In genomic region chr11:111694851-111695250, GRCh38 we compare ENCODE assay signal across 10 cellular contexts.
DNase-seq lines count a peak whose midpoint lies in the region; ATAC-seq, FAIRE-seq and TF ChIP-seq lines count a peak whose summit lies in the region.
"Had no signal": no experiment of that assay in that cellular context is flagged by ENCODE, and none has a peak within 500 bp of the region (broad histone marks: within the 10 kb centered on the region; RNA-seq: fewer than 3 reads in every experiment).

No MANE protein-coding gene starts in this region.

- no peak for TF ChIP-seq RAD21 in SK-N-SH (IDR thresholded peaks at IDR 0.05; ENCODE audit: low read length)

- 80% methylated on average over 4 of the region's 4 CpGs for WGBS in SK-N-SH (ENCODE audit: low lambda C conversion rate)

- no peaks in the 10 kb centered on the region for H3K27me3 ChIP-seq in SK-N-SH (ENCODE audit: insufficient read depth)

- H3K27ac ChIP-seq in SK-N-SH (ENCODE audit: low read depth in 2 of 2, low read length in 1 of 2) (no peak overlapping the region), kidney (ENCODE audit: low read depth in 2 of 2, low read length in 2 of 2) (no peak overlapping the region)

- H3K36me3 ChIP-seq in SK-N-SH (replicated peaks in 1 of 2; ENCODE audit: control insufficient read depth in 1 of 2, insufficient read depth in 2 of 2, low read length in 1 of 2), result peaks cover 2 to 12% of the 10 kb centered on the region in 2 experiments
- H3K36me3 ChIP-seq in kidney (ENCODE audit: control insufficient read depth in 1 of 2, insufficient read depth in 2 of 2, low read length in 2 of 2), result no peaks in the 10 kb centered on the region

- POLR2A ChIA-PET in SK-N-SH (lab: Yijun Ruan, JAX), result no interaction called here

- H3K4me1 ChIP-seq in SK-N-SH (ENCODE audit: control insufficient read depth in 1 of 2, insufficient read depth in 2 of 2, low read depth in 1 of 2, low read length in 1 of 2) (no peaks in the 10 kb centered on the region; a peak in 1 of 4 replicates), kidney (ENCODE audit: control insufficient read depth in 1 of 2, insufficient read depth in 1 of 2, low read depth in 1 of 2, low read length in 2 of 2) (peaks cover 10% of the 10 kb centered on the region in 2 donors)

- TF ChIP-seq CTCF in SK-N-SH (IDR thresholded peaks at IDR 0.05) (no peak), kidney (IDR thresholded peaks at IDR 0.05; ENCODE audit: borderline replicate concordance, extremely low read depth, insufficient read depth) (no peak), type B pancreatic cell (conservative IDR thresholded peaks at IDR 0.05) (no peak), natural killer cell (IDR thresholded peaks at IDR 0.05) (no peak)

- peaks cover 6% of the 10 kb centered on the region for H3K36me3 Mint-ChIP-seq in type B pancreatic cell
- H3K36me3 Mint-ChIP-seq in activated T-helper 1 cell treated with anti-CD3 and anti-CD28 coated beads, Interleukin-12 subunit alpha, Interleukin-12 subunit beta, Interleukin-2, Interleukin-4 antibody, amounts not matched to agents 30 ng/mL and 10 ng/mL and 1 ng/mL, durations not matched to agents 14 hours and 24 hours and 36 hours (ENCODE audit: low read depth), result peaks cover 4% of the 10 kb centered on the region
- no peaks in the 10 kb centered on the region for H3K36me3 Mint-ChIP-seq in natural killer cell

- H3K4me2 ChIP-seq in SK-N-SH, result no peak overlapping the region

- intact Hi-C loops in kidney (cut with DNase I) (no loop called here), natural killer cell (cut with micrococcal nuclease) (no loop called here)
- intact Hi-C loops in activated T-helper 1 cell treated with anti-CD3 and anti-CD28 coated beads, Interleukin-12 subunit alpha, Interleukin-12 subunit beta, Interleukin-2, Interleukin-4 antibody, amounts not matched to agents 30 ng/mL and 10 ng/mL and 1 ng/mL, durations not matched to agents 14 hours and 24 hours and 36 hours (cut with micrococcal nuclease), result no loop called here

- no peaks in the 10 kb centered on the region for H3K9me2 ChIP-seq in SK-N-SH

- no peaks in the 10 kb centered on the region for H3K9me3 Mint-ChIP-seq in type B pancreatic cell
- H3K9me3 Mint-ChIP-seq in activated T-helper 1 cell treated with anti-CD3 and anti-CD28 coated beads, Interleukin-12 subunit alpha, Interleukin-12 subunit beta, Interleukin-2, Interleukin-4 antibody, amounts not matched to agents 30 ng/mL and 10 ng/mL and 1 ng/mL, durations not matched to agents 14 hours and 24 hours and 36 hours, result no peaks in the 10 kb centered on the region
- H3K9me3 Mint-ChIP-seq in natural killer cell, result no peaks in the 10 kb centered on the region
- H3K9me3 Mint-ChIP-seq: stimulated activated naive CD8-positive, alpha-beta T cell treated with anti-CD3 and anti-CD28 coated beads, Interleukin-15, Interleukin-2, amounts not matched to agents 100 ng/mL and 50 ng/mL, for 24 hours had no signal

- no peak for TF ChIP-seq EP300 in SK-N-SH (IDR thresholded peaks at IDR 0.05; ENCODE audit: borderline replicate concordance in 1 of 2, low read depth in 1 of 2, low read length in 1 of 2)

- H3K27me3 Mint-ChIP-seq in type B pancreatic cell, result no peaks in the 10 kb centered on the region
- H3K27me3 Mint-ChIP-seq in activated T-helper 1 cell treated with anti-CD3 and anti-CD28 coated beads, Interleukin-12 subunit alpha, Interleukin-12 subunit beta, Interleukin-2, Interleukin-4 antibody, amounts not matched to agents 30 ng/mL and 10 ng/mL and 1 ng/mL, durations not matched to agents 14 hours and 24 hours and 36 hours (ENCODE audit: insufficient read depth), result no peaks in the 10 kb centered on the region
- no peaks in the 10 kb centered on the region for H3K27me3 Mint-ChIP-seq in natural killer cell (ENCODE audit: low read depth in 2 of 2)
- H3K27me3 Mint-ChIP-seq: stimulated activated naive CD8-positive, alpha-beta T cell treated with anti-CD3 and anti-CD28 coated beads, Interleukin-15, Interleukin-2, amounts not matched to agents 100 ng/mL and 50 ng/mL, for 24 hours had no signal

- H3K9ac ChIP-seq in SK-N-SH (no peak overlapping the region), kidney (ENCODE audit: low read length in 2 of 2) (no peak overlapping the region)

- no peak overlapping the region for H3K4me3 ChIP-seq in SK-N-SH (ENCODE audit: low read depth in 2 of 2, low read length in 1 of 2)
- H3K4me3 ChIP-seq in kidney (ENCODE audit: low read length in 2 of 2), result no peak overlapping the region

- peaks cover 8% of the 10 kb centered on the region for H3F3A ChIP-seq in SK-N-SH (replicated peaks; ENCODE audit: insufficient read depth)

- FAIRE-seq in kidney (lab: Jason Lieb, UNC), result peak; percentile 37

- H4K20me1 ChIP-seq in SK-N-SH (ENCODE audit: insufficient read depth), result no peaks in the 10 kb centered on the region; the same call in 1 of the 2 replicates

- H3K79me2 ChIP-seq in SK-N-SH (ENCODE audit: insufficient read depth), result peaks cover 4% of the 10 kb centered on the region; the same call in 1 of the 2 replicates

- H3K4me1 Mint-ChIP-seq in type B pancreatic cell (ENCODE audit: unreplicated experiment), result peaks cover 38% of the 10 kb centered on the region
- H3K4me1 Mint-ChIP-seq in activated T-helper 1 cell treated with anti-CD3 and anti-CD28 coated beads, Interleukin-12 subunit alpha, Interleukin-12 subunit beta, Interleukin-2, Interleukin-4 antibody, amounts not matched to agents 30 ng/mL and 10 ng/mL and 1 ng/mL, durations not matched to agents 14 hours and 24 hours and 36 hours (ENCODE audit: low read depth), result no peaks in the 10 kb centered on the region
- H3K4me1 Mint-ChIP-seq in natural killer cell, result peaks cover 8 to 17% of the 10 kb centered on the region in 2 donors

- no peak for ATAC-seq in SK-N-SH treated with all-trans-retinoic acid at 6 μM for 48 hours
- ATAC-seq in GM21576 (IDR thresholded peaks at IDR 0.05; ENCODE audit: unreplicated experiment), result no peak
- no peak for ATAC-seq in natural killer cell

- CTCF ChIA-PET in SK-N-SH (lab: Yijun Ruan, JAX), result interaction anchor here (0.9 to 1.2 kb wide), 3 partner anchors 17 to 90 kb away, joined by 3 to 4 read pairs (median 4); no protein-coding TSS in a partner anchor

- H3K9me3 ChIP-seq in SK-N-SH (no peaks in the 10 kb centered on the region), kidney (ENCODE audit: control insufficient read depth in 1 of 2, low read length in 2 of 2) (no peaks in the 10 kb centered on the region)

- H3K27ac Mint-ChIP-seq in type B pancreatic cell (peak overlapping the region; percentile 45), natural killer cell (no peak overlapping the region)
- no peak overlapping the region for H3K27ac Mint-ChIP-seq in activated T-helper 1 cell treated with anti-CD3 and anti-CD28 coated beads, Interleukin-12 subunit alpha, Interleukin-12 subunit beta, Interleukin-2, Interleukin-4 antibody, amounts not matched to agents 30 ng/mL and 10 ng/mL and 1 ng/mL, durations not matched to agents 14 hours and 24 hours and 36 hours
- H3K27ac Mint-ChIP-seq: stimulated activated naive CD8-positive, alpha-beta T cell treated with anti-CD3 and anti-CD28 coated beads, Interleukin-15, Interleukin-2, amounts not matched to agents 100 ng/mL and 50 ng/mL, for 24 hours had no signal

- peak overlapping the region; percentile 53 for H3K4me3 Mint-ChIP-seq in type B pancreatic cell
- H3K4me3 Mint-ChIP-seq in activated T-helper 1 cell treated with anti-CD3 and anti-CD28 coated beads, Interleukin-12 subunit alpha, Interleukin-12 subunit beta, Interleukin-2, Interleukin-4 antibody, amounts not matched to agents 30 ng/mL and 10 ng/mL and 1 ng/mL, durations not matched to agents 14 hours and 24 hours and 36 hours, result no peak overlapping the region
- no peak overlapping the region for H3K4me3 Mint-ChIP-seq in natural killer cell
- H3K4me3 Mint-ChIP-seq: stimulated activated naive CD8-positive, alpha-beta T cell treated with anti-CD3 and anti-CD28 coated beads, Interleukin-15, Interleukin-2, amounts not matched to agents 100 ng/mL and 50 ng/mL, for 24 hours had no signal

- no peak overlapping the region for H2AFZ ChIP-seq in SK-N-SH (ENCODE audit: low read depth)

- DNase-seq in SK-N-SH, result no peak
- peak; percentile 87 for DNase-seq in astrocyte of the hippocampus (ENCODE audit: low read depth, low spot score)
- DNase-seq in kidney, result no peak
- DNase-seq in type B pancreatic cell (ENCODE audit: extremely low spot score, unreplicated experiment), result no peak
- no peak for DNase-seq in activated T-helper 1 cell treated with anti-CD3 and anti-CD28 coated beads, Interleukin-12 subunit alpha, Interleukin-12 subunit beta, Interleukin-2, Interleukin-4 antibody, amounts not matched to agents 30 ng/mL and 10 ng/mL and 1 ng/mL, durations not matched to agents 14 hours and 24 hours and 36 hours (ENCODE audit: low spot score)
- DNase-seq in natural killer cell, result no peak
- DNase-seq: ACHN had no signal

TF ChIP-seq in SK-N-SH, 30 proteins besides CTCF, POLR2A, EP300 and RAD21:
- TF ChIP-seq PBX3 (IDR thresholded peaks at IDR 0.05), result 0 out of 2 replicates have a peak, but pooled peaks have one; percentile 27
- TF ChIP-seq JUND (IDR thresholded peaks at IDR 0.05), result no peak

TF ChIP-seq in SK-N-SH treated with all-trans-retinoic acid at 6 μM for 48 hours, 23 proteins besides CTCF, POLR2A, EP300 and RAD21 (continues in another document):
- no peak for TF ChIP-seq SNAI2 (CRISPR knock-in tag; IDR thresholded peaks at IDR 0.05)
- TF ChIP-seq PATZ1 (CRISPR knock-in tag; IDR thresholded peaks at IDR 0.05; ENCODE audit: borderline replicate concordance), result no peak
- TF ChIP-seq ZFP3 (CRISPR knock-in tag; IDR thresholded peaks at IDR 0.05), result no peak
- TF ChIP-seq ESRRG (CRISPR knock-in tag; IDR thresholded peaks at IDR 0.05), result no peak
- TF ChIP-seq ARNTL (CRISPR knock-in tag; IDR thresholded peaks at IDR 0.05; ENCODE audit: borderline replicate concordance, low read depth), result no peak
- TF ChIP-seq ZFP30 (CRISPR knock-in tag; IDR thresholded peaks at IDR 0.05), result no peak
- no peak for TF ChIP-seq OSR1 (CRISPR knock-in tag; IDR thresholded peaks at IDR 0.05)
